In the genomic region with DNA sequence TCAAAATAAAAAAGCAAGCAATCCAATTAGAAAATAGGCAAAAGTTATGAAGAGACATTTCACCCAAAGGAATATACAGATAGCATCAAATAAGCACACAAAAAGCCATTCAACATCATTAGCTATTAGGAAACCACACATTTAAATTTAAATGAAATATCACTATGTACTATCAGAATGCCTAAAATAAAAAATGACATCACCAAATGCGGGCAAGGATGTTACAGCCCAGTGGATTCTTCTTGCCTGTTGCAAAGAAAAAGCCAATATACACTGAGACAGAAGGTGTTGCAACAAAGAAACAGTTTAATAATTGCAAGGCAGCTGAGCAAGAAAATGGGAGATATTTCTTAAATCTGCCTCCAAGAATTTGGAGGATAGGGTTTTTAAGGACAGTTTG, we compare ENCODE assay signal across 2 cellular contexts.
TF ChIP-seq lines count a peak whose summit lies in the region.

No MANE protein-coding gene starts in this region.

TF ChIP-seq in HepG2, 621 proteins besides CTCF, POLR2A, EP300 and RAD21:
- TF ChIP-seq ZSCAN21 (CRISPR knock-in tag; IDR thresholded peaks at IDR 0.05; ENCODE audit: borderline replicate concordance) (no peak), ATF7 (IDR thresholded peaks at IDR 0.05) (peak; percentile 83), ATF7 (CRISPR knock-in tag; IDR thresholded peaks at IDR 0.05) (no peak), HES4 (CRISPR knock-in tag; IDR thresholded peaks at IDR 0.05; ENCODE audit: borderline replicate concordance) (no peak), SSRP1 (CRISPR knock-in tag; IDR thresholded peaks at IDR 0.05) (no peak), ZIK1 (CRISPR knock-in tag; IDR thresholded peaks at IDR 0.05; ENCODE audit: borderline replicate concordance, low read depth) (no peak)

TF ChIP-seq in K562, 482 proteins besides CTCF, POLR2A, EP300 and RAD21:
- TF ChIP-seq POLR3G (IDR thresholded peaks at IDR 0.05; ENCODE audit: extremely low read depth, insufficient read length, insufficient replicate concordance) (no peak), ZNF764 (CRISPR knock-in tag; IDR thresholded peaks at IDR 0.05; ENCODE audit: low read depth) (no peak)
- TF ChIP-seq, protein P1, sequence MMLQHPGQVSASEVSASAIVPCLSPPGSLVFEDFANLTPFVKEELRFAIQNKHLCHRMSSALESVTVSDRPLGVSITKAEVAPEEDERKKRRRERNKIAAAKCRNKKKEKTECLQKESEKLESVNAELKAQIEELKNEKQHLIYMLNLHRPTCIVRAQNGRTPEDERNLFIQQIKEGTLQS (IDR thresholded peaks at IDR 0.05): 0 out of 2 replicates have a peak, but pooled peaks have one; percentile 16
- TF ChIP-seq, protein P1 (CRISPR knock-in tag; conservative IDR thresholded peaks at IDR 0.05): no peak
- TF ChIP-seq, protein P2, sequence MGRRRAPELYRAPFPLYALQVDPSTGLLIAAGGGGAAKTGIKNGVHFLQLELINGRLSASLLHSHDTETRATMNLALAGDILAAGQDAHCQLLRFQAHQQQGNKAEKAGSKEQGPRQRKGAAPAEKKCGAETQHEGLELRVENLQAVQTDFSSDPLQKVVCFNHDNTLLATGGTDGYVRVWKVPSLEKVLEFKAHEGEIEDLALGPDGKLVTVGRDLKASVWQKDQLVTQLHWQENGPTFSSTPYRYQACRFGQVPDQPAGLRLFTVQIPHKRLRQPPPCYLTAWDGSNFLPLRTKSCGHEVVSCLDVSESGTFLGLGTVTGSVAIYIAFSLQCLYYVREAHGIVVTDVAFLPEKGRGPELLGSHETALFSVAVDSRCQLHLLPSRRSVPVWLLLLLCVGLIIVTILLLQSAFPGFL (CRISPR knock-in tag; IDR thresholded peaks at IDR 0.05): no peak
TF ChIP-seq in K562: peak in this region for 1.
